26 cellular contexts compared by ENCODE assay signal in the genomic region with DNA sequence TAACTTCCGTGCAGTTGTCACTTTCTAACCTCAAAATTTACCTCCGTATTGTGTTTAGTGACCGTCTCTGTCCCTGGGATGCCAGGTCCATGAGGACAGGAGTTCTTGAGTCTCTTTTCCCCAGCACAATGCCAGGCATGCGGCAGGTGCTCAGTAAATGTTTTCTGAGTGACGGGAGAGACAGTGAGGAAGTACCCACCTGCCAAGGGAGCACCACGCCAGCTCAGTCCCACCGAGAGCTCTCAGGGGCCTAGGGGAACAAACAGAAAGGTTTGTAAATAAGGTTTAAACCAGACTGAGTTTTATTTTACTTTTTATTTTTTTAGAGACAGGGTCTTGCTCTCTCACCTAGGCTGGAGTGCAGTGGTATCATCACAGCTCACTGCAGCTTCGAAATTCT.
"Had no signal": no experiment of that assay in that cellular context is flagged by ENCODE, and none has a peak within 500 bp of the region (broad histone marks: within the 10 kb centered on the region; RNA-seq: fewer than 3 reads in every experiment).

No MANE protein-coding gene starts in this region.

- DNase-seq: activated B cell treated with CpG ODN at 0.5 μM for 24 hours; activated CD4-positive, alpha-beta T cell treated with anti-CD3 and anti-CD28 coated beads for 48 hours; activated CD4-positive, alpha-beta T cell treated with anti-CD3 and anti-CD28 coated beads, Interleukin-2, amount 50 U/mL, for 1 hour; activated CD4-positive, alpha-beta T cell treated with anti-CD3 and anti-CD28 coated beads, Interleukin-2, amount 50 U/mL, for 48 hours; activated CD8-positive, alpha-beta memory T cell treated with anti-CD3 and anti-CD28 coated beads for 24 hours; activated CD8-positive, alpha-beta T cell treated with anti-CD3 and anti-CD28 coated beads for 36 hours; activated gamma-delta T cell; activated naive CD4-positive, alpha-beta T cell; activated naive CD8-positive, alpha-beta T cell treated with anti-CD3 and anti-CD28 coated beads for 36 hours; activated naive CD8-positive, alpha-beta T cell treated with anti-CD3 and anti-CD28 coated beads, Interleukin-2, amount 50 U/mL, for 24 hours; activated T-cell treated with anti-CD3 and anti-CD28 coated beads, Interleukin-2, amount 50 U/mL, for 4 hours; adrenal gland; amygdala; body of pancreas; caudate nucleus; cortex of kidney; effector CD8-positive, alpha-beta T cell; esophagus squamous epithelium; foreskin melanocyte; T-helper 2 cell had no signal

- H3K27ac ChIP-seq: adrenal gland, body of pancreas, epithelial cell of prostate, esophagus squamous epithelium, gastroesophageal sphincter, VCaP had no signal

- H3K4me3 ChIP-seq: adrenal gland, body of pancreas, esophagus squamous epithelium, gastroesophageal sphincter had no signal

- H3K4me1 ChIP-seq: adrenal gland, body of pancreas, esophagus squamous epithelium, gastroesophageal sphincter had no signal

- H3K27ac Mint-ChIP-seq: activated B cell treated with CpG ODN at 0.5 μM for 24 hours; activated CD8-positive, alpha-beta T cell treated with anti-CD3 and anti-CD28 coated beads for 36 hours; activated naive CD4-positive, alpha-beta T cell treated with anti-CD3 and anti-CD28 coated beads, Interleukin-2, amount 50 U/mL, for 24 hours; activated naive CD8-positive, alpha-beta T cell treated with anti-CD3 and anti-CD28 coated beads for 36 hours; activated naive CD8-positive, alpha-beta T cell treated with anti-CD3 and anti-CD28 coated beads, Interleukin-2, amount 50 U/mL, for 24 hours; activated T-helper 17 cell treated with anti-CD3 and anti-CD28 coated beads, Interleukin-2, amount 50 U/mL, for 72 hours had no signal

- H3K4me1 Mint-ChIP-seq: activated B cell treated with CpG ODN at 0.5 μM for 24 hours; activated naive CD4-positive, alpha-beta T cell treated with anti-CD3 and anti-CD28 coated beads, Interleukin-2, amount 50 U/mL, for 24 hours; activated naive CD8-positive, alpha-beta T cell treated with anti-CD3 and anti-CD28 coated beads for 36 hours; activated naive CD8-positive, alpha-beta T cell treated with anti-CD3 and anti-CD28 coated beads, Interleukin-2, amount 50 U/mL, for 24 hours; activated T-helper 17 cell treated with anti-CD3 and anti-CD28 coated beads, Interleukin-2, amount 50 U/mL, for 72 hours had no signal

- H3K4me3 Mint-ChIP-seq: activated B cell treated with CpG ODN at 0.5 μM for 24 hours; activated CD8-positive, alpha-beta T cell treated with anti-CD3 and anti-CD28 coated beads for 36 hours; activated naive CD4-positive, alpha-beta T cell treated with anti-CD3 and anti-CD28 coated beads, Interleukin-2, amount 50 U/mL, for 24 hours; activated naive CD8-positive, alpha-beta T cell treated with anti-CD3 and anti-CD28 coated beads for 36 hours; activated naive CD8-positive, alpha-beta T cell treated with anti-CD3 and anti-CD28 coated beads, Interleukin-2, amount 50 U/mL, for 24 hours; activated T-cell treated with anti-CD3 and anti-CD28 coated beads, Interleukin-2, amount 50 U/mL, for 4 hours; activated T-helper 17 cell treated with anti-CD3 and anti-CD28 coated beads, Interleukin-2, amount 50 U/mL, for 72 hours had no signal

- ATAC-seq: activated CD4-positive, CD25-positive, alpha-beta regulatory T cell treated with anti-CD3 and anti-CD28 coated beads, Interleukin-2, amount 50 U/mL, for 24 hours; activated CD8-positive, alpha-beta T cell treated with anti-CD3 and anti-CD28 coated beads for 36 hours; activated naive CD8-positive, alpha-beta T cell treated with anti-CD3 and anti-CD28 coated beads, Interleukin-2, amount 50 U/mL, for 24 hours; activated T-cell treated with anti-CD3 and anti-CD28 coated beads, Interleukin-2, amount 50 U/mL, for 4 hours; activated T-helper 17 cell treated with anti-CD3 and anti-CD28 coated beads, Interleukin-2, amount 50 U/mL, for 72 hours; body of pancreas; gastroesophageal sphincter had no signal
